27 cellular contexts compared by ENCODE assay signal in genomic region chr12:119601877-119602536, GRCh38. TPM values are rescaled to one million over a fixed set of nuclear protein-coding genes. Genes with fewer than 3 reads are reported as not detected.
DNase-seq lines count a peak whose midpoint lies in the region; ATAC-seq, FAIRE-seq and TF ChIP-seq lines count a peak whose summit lies in the region.
"Had no signal": no experiment of that assay in that cellular context is flagged by ENCODE, and none has a peak within 500 bp of the region (broad histone marks: within the 10 kb centered on the region; RNA-seq: fewer than 3 reads in every experiment).

No MANE protein-coding gene starts in this region.

- no peaks in the 10 kb centered on the region for H3K9me3 ChIP-seq in SK-N-SH
- no peaks in the 10 kb centered on the region for H3K9me3 ChIP-seq in psoas muscle
- H3K9me3 ChIP-seq: BLaER1 treated with 17β-estradiol and CSF1 and Interleukin-3, amounts not matched to agents 10 nM and 100 nM; Caco-2 had no signal

- H3F3A ChIP-seq in SK-N-SH (replicated peaks; ENCODE audit: insufficient read depth) = no peaks in the 10 kb centered on the region

- H3K36me3 ChIP-seq in SK-N-SH (replicated peaks in 1 of 2; ENCODE audit: control insufficient read depth in 1 of 2, insufficient read depth in 2 of 2, low read length in 1 of 2) (no peaks in the 10 kb centered on the region), bronchial epithelial cell (ENCODE audit: control insufficient read depth, insufficient read depth, low read length) (no peaks in the 10 kb centered on the region), psoas muscle (ENCODE audit: insufficient read depth in 1 of 2, low read depth in 1 of 2) (peaks cover 0 to 12% of the 10 kb centered on the region in 2 donors)
- H3K36me3 ChIP-seq: BLaER1 treated with 17β-estradiol and CSF1 and Interleukin-3, amounts not matched to agents 10 nM and 100 nM had no signal

- peaks cover 0 to 7% of the 10 kb centered on the region in 2 experiments; a peak in 2 of 4 replicates for H3K4me1 ChIP-seq in SK-N-SH (ENCODE audit: control insufficient read depth in 1 of 2, insufficient read depth in 2 of 2, low read depth in 1 of 2, low read length in 1 of 2)
- peaks cover 48% of the 10 kb centered on the region for H3K4me1 ChIP-seq in psoas muscle
- H3K4me1 ChIP-seq: Caco-2 had no signal

- no peaks in the 10 kb centered on the region for H4K20me1 ChIP-seq in SK-N-SH (ENCODE audit: insufficient read depth)
- H4K20me1 ChIP-seq: BLaER1 treated with 17β-estradiol and CSF1 and Interleukin-3, amounts not matched to agents 10 nM and 100 nM had no signal

- H3K9me2 ChIP-seq in SK-N-SH = no peaks in the 10 kb centered on the region

- ATAC-seq in SK-N-SH treated with all-trans-retinoic acid at 6 μM for 48 hours (no peak), psoas muscle (peak in 3 of 4 donors; percentile 67 to 83 (median 82))
- ATAC-seq: HepG2, Right ventricle myocardium inferior had no signal

- H3K4me3 ChIP-seq in SK-N-SH (ENCODE audit: low read depth in 2 of 2, low read length in 1 of 2) (no peak overlapping the region), bronchial epithelial cell (ENCODE audit: low read depth, low read length) (no peak overlapping the region), psoas muscle (no peak overlapping the region)
- H3K4me3 ChIP-seq: BLaER1 treated with 17β-estradiol and CSF1 and Interleukin-3, amounts not matched to agents 10 nM and 100 nM; GM23248 had no signal

- WGBS in SK-N-SH (ENCODE audit: low lambda C conversion rate) = 38% methylated on average over 6 of the region's 6 CpGs
- WGBS in psoas muscle, 3 donors = 25 to 47% (median 37%) methylated on average over 6 of the region's 6 CpGs

- H2AFZ ChIP-seq in SK-N-SH (ENCODE audit: low read depth) = no peak overlapping the region
- H2AFZ ChIP-seq: GM23248 had no signal

- peak; percentile 66 for FAIRE-seq in bronchial epithelial cell (lab: Jason Lieb, UNC)
- FAIRE-seq: GM12891, HepG2, RCC 7860 had no signal

- intact Hi-C loops in psoas muscle (cut with DNase I) = no loop called here

- TF ChIP-seq CTCF in SK-N-SH (IDR thresholded peaks at IDR 0.05) = no peak
- TF ChIP-seq CTCF in bronchial epithelial cell (IDR thresholded peaks at IDR 0.05; ENCODE audit: insufficient read depth, low read length, severe bottlenecking) = no peak
- TF ChIP-seq CTCF in psoas muscle (IDR thresholded peaks at IDR 0.05) = no peak

- POLR2A ChIA-PET in SK-N-SH (lab: Yijun Ruan, JAX) = no interaction called here

- no peak for TF ChIP-seq EP300 in SK-N-SH (IDR thresholded peaks at IDR 0.05; ENCODE audit: borderline replicate concordance in 1 of 2, low read depth in 1 of 2, low read length in 1 of 2)

- H3K27me3 ChIP-seq in SK-N-SH (ENCODE audit: insufficient read depth) = no peaks in the 10 kb centered on the region
- no peaks in the 10 kb centered on the region for H3K27me3 ChIP-seq in bronchial epithelial cell (ENCODE audit: control insufficient read depth, insufficient read depth, low read length)
- H3K27me3 ChIP-seq in psoas muscle (ENCODE audit: insufficient read depth in 3 of 3, low read length in 2 of 3) = no peaks in the 10 kb centered on the region
- H3K27me3 ChIP-seq: BLaER1 treated with 17β-estradiol and CSF1 and Interleukin-3, amounts not matched to agents 10 nM and 100 nM had no signal

- H3K27ac ChIP-seq in SK-N-SH (ENCODE audit: low read depth in 2 of 2, low read length in 1 of 2) (no peak overlapping the region), psoas muscle (peak overlapping the region; percentile 66)
- H3K27ac ChIP-seq: 22Rv1; BLaER1 treated with 17β-estradiol and CSF1 and Interleukin-3, amounts not matched to agents 10 nM and 100 nM; GM23248 had no signal

- no peaks in the 10 kb centered on the region for H3K79me2 ChIP-seq in SK-N-SH (ENCODE audit: insufficient read depth)

- CTCF ChIA-PET in SK-N-SH (lab: Yijun Ruan, JAX) = interaction anchor here (1.1 kb wide), 1 partner anchor 17 kb away, joined by 3 read pairs; no protein-coding TSS in a partner anchor

- no peak overlapping the region for H3K4me2 ChIP-seq in SK-N-SH
- H3K4me2 ChIP-seq: BLaER1 treated with 17β-estradiol and CSF1 and Interleukin-3, amounts not matched to agents 10 nM and 100 nM had no signal

- no peak for TF ChIP-seq RAD21 in SK-N-SH (IDR thresholded peaks at IDR 0.05; ENCODE audit: low read length)

- H3K9ac ChIP-seq in SK-N-SH = no peak overlapping the region
- H3K9ac ChIP-seq: BLaER1 treated with 17β-estradiol and CSF1 and Interleukin-3, amounts not matched to agents 10 nM and 100 nM; GM23248 had no signal

- DNase-seq in SK-N-SH = peak; percentile 26
- no peak for DNase-seq in bronchial epithelial cell (ENCODE audit: low read depth)
- no peak for DNase-seq in psoas muscle
- no peak for DNase-seq in epidermal melanocyte (ENCODE audit: insufficient read length, low spot score)
- DNase-seq in OCI-M2 (lab: John Stamatoyannopoulos, UW; ENCODE audit: unreplicated experiment) = no peak
- DNase-seq in NCI-H526 treated with DMSO at 0.1 percent for 48 hours (lab: John Stamatoyannopoulos, UW) = no peak
- no peak for DNase-seq in putamen (ENCODE audit: low spot score)
- DNase-seq: ACHN; Caco-2; CD4-positive, alpha-beta memory T cell; DND-41; GM23248; H9; HFFc6; KBM-7; NCI-H1105; NCI-H146; NCI-H2029; NCI-H345; NCI-H524 had no signal

TF ChIP-seq in SK-N-SH, 30 proteins besides CTCF, POLR2A, EP300 and RAD21:
- TF ChIP-seq GATA2 (CRISPR knock-in tag; IDR thresholded peaks at IDR 0.05) = peak; percentile 71
- no peak for TF ChIP-seq USF2 (IDR thresholded peaks at IDR 0.05; ENCODE audit: borderline replicate concordance, low read depth, low read length)
TF ChIP-seq in SK-N-SH: peak in this region for 1.

TF ChIP-seq in SK-N-SH treated with all-trans-retinoic acid at 6 μM for 48 hours, 23 proteins besides CTCF, POLR2A, EP300 and RAD21:
- no peak for TF ChIP-seq TCF4 (CRISPR knock-in tag; IDR thresholded peaks at IDR 0.05; ENCODE audit: borderline replicate concordance)
- TF ChIP-seq CSRNP3 (CRISPR knock-in tag; IDR thresholded peaks at IDR 0.05) = no peak
- no peak for TF ChIP-seq ZNF70 (CRISPR knock-in tag; IDR thresholded peaks at IDR 0.05)
- TF ChIP-seq OSR1 (CRISPR knock-in tag; IDR thresholded peaks at IDR 0.05) = no peak
- no peak for TF ChIP-seq CSDC2 (CRISPR knock-in tag; IDR thresholded peaks at IDR 0.05)
- no peak for TF ChIP-seq RARB (CRISPR knock-in tag; IDR thresholded peaks at IDR 0.05)
- TF ChIP-seq CREB5 (CRISPR knock-in tag; IDR thresholded peaks at IDR 0.05; ENCODE audit: low read depth) = no peak
- TF ChIP-seq POU6F1 (CRISPR knock-in tag; IDR thresholded peaks at IDR 0.05; ENCODE audit: borderline replicate concordance, low read depth) = no peak
- no peak for TF ChIP-seq ESRRG (CRISPR knock-in tag; IDR thresholded peaks at IDR 0.05)
- TF ChIP-seq SNAI2 (CRISPR knock-in tag; IDR thresholded peaks at IDR 0.05) = no peak
- no peak for TF ChIP-seq ZC3H10 (CRISPR knock-in tag; IDR thresholded peaks at IDR 0.05)
- TF ChIP-seq ZFP30 (CRISPR knock-in tag; IDR thresholded peaks at IDR 0.05) = no peak
TF ChIP-seq in SK-N-SH treated with all-trans-retinoic acid at 6 μM for 48 hours: peak in this region for 0.

RNA-seq across cellular contexts. Expression of gene TMEM233, which starts 8.4 kb away (rescaled TPM):
- 2.3 and 2.6 TPM in 2 replicates for polyA plus RNA-seq in SK-N-SH (2012; rRNA removed)
- polyA plus RNA-seq in SK-N-SH (2012; cell fraction: cytosol; rRNA removed) = 4.3 and 4.4 TPM in 2 replicates
- polyA plus RNA-seq in SK-N-SH (2012; cell fraction: nucleus; rRNA removed) = 1.4 and 3.3 TPM in 2 replicates
- total RNA-seq in bronchial epithelial cell = not detected in 2 replicates
- total RNA-seq in psoas muscle = 100 to 1,000 TPM in 1 of 4 donors, 10 to 100 TPM in 3; 11.6 to 108 (median 25.1) TPM
- 100 to 1,000 TPM in 1 of 3 donors, 10 to 100 TPM in 2; 69.7 to 125 (median 78.3) TPM for polyA plus RNA-seq in psoas muscle
- total RNA-seq: Caco-2; CD4-positive, alpha-beta memory T cell; GM23248; H9; HepG2; HFFc6 had no signal
- polyA plus RNA-seq: CD4-positive, alpha-beta memory T cell had no signal

Comparison
In these comparisons a context has a peak if more than half of its experiments do, and no peak if none do; other contexts are left out.
1. RNA of gene TMEM233, which starts 8.4 kb away (total RNA-seq): 11.6 to 108 TPM in psoas muscle; not detected in bronchial epithelial cell; every median in the first group is over 10 times any median in the second.